In the genomic region with DNA sequence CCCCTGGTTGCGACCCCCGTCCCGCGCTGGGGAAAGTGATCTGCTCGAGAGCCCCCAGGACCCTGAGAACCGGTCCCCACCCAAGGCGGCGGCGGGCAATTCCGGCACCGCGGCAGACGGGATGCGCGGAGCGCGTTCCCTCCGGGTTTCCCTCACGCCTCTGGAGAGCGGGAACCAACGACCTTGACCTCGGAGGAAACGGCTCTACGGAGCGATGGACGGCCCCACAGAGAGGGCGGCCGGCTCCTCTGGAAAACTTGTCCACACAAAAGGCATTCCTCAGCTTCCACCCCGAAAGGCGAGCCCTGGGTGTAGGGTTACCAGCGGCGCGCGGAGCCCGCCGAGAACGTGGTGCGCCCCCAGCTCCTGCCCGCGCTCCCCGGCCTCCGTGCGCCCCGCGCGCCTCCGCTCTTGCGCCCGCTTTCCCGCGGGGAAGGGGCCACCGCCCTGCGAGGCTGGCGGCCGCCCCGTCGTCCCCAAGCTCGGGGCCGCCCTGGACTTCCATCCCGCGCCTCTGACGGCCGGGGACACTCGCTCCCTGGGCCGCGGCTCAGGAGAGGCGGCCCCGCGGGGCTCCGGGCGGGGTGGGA, we compare ENCODE assay signal across 9 cellular contexts. TPM values are rescaled to one million over a fixed set of nuclear protein-coding genes. Genes with fewer than 3 reads are reported as not detected.
A peak's percentile ranks its signal among the peaks of the same experiment; 100 is the strongest.
DNase-seq lines count a peak whose midpoint lies in the region; TF ChIP-seq lines count a peak whose summit lies in the region.
"Had no signal": no experiment of that assay in that cellular context is flagged by ENCODE, and none has a peak within 500 bp of the region (broad histone marks: within the 10 kb centered on the region; RNA-seq: fewer than 3 reads in every experiment).

No MANE protein-coding gene starts in this region.

- peak overlapping the region; percentile 79 for H2AFZ ChIP-seq in neuronal stem cell (ENCODE audit: low read length)

- H3K4me1 ChIP-seq in SJSA1 (replicated peaks) (peaks cover 18% of the 10 kb centered on the region), neuronal stem cell (ENCODE audit: control insufficient read depth in 2 of 2, insufficient read depth in 1 of 2, low read depth in 1 of 2, low read length in 2 of 2) (peaks cover 8 to 12% of the 10 kb centered on the region in 2 donors)

- H3K4ac ChIP-seq in neuronal stem cell (ENCODE audit: low read length) = no peak overlapping the region

- H2BK15ac ChIP-seq in neuronal stem cell (ENCODE audit: low read length) = peak overlapping the region; percentile 98

- peak overlapping the region; percentile 97 for H3K18ac ChIP-seq in neuronal stem cell (ENCODE audit: low read length)

- CTCF ChIA-PET in GM10248 (lab: Yijun Ruan, JAX) = interaction anchor here (1.8 to 2.7 kb wide), 2 partner anchors 9 to 30 kb away, joined by 7 to 8 read pairs; no protein-coding TSS in a partner anchor

- no peaks in the 10 kb centered on the region for H3K79me1 ChIP-seq in neuronal stem cell (ENCODE audit: low read depth, low read length)

- peak overlapping the region; percentile 65 for H3K27ac ChIP-seq in SJSA1
- H3K27ac ChIP-seq in neuronal stem cell (replicated peaks; ENCODE audit: low read length) = no peak overlapping the region
- H3K27ac ChIP-seq: 22Rv1 had no signal

- H4K91ac ChIP-seq in neuronal stem cell (ENCODE audit: low read depth, low read length, poor library complexity) = no peak overlapping the region

- H3K4me3 ChIP-seq in SJSA1 (peak overlapping the region; percentile 73), neuronal stem cell (ENCODE audit: low read length in 2 of 2) (peak overlapping the region; percentile 41 to 86)

- POLR2A ChIA-PET in GM10248 (lab: Yijun Ruan, JAX) = no interaction called here

- no peak for TF ChIP-seq CTCF in GM10248 (IDR thresholded peaks at IDR 0.05; ENCODE audit: control extremely low read depth, extremely low read depth, low read depth, missing control alignments)

- H2BK12ac ChIP-seq in neuronal stem cell (ENCODE audit: low read length) = no peak overlapping the region

- peak overlapping the region; percentile 81 for H3K4me2 ChIP-seq in neuronal stem cell (ENCODE audit: insufficient read depth, low read length, poor library complexity, severe bottlenecking)

- H3K14ac ChIP-seq in neuronal stem cell (ENCODE audit: low read length) = peak overlapping the region; percentile 23

- H3K27me3 ChIP-seq in SJSA1 (replicated peaks) (no peaks in the 10 kb centered on the region), neuronal stem cell (ENCODE audit: control insufficient read depth in 3 of 3, insufficient read depth in 3 of 3, low read depth in 1 of 3, low read length in 3 of 3) (peaks cover 0 to 42% (median 8%) of the 10 kb centered on the region in 3 experiments)

- peak overlapping the region; percentile 39 for H2BK120ac ChIP-seq in neuronal stem cell (ENCODE audit: low read depth, low read length)

- peak overlapping the region; percentile 25 for H3K23ac ChIP-seq in neuronal stem cell (ENCODE audit: low read depth, low read length, poor library complexity)

- peak; percentile 69 for DNase-seq in DMS 273 (lab: John Stamatoyannopoulos, UW; ENCODE audit: unreplicated experiment)
- DNase-seq in DMS 273 treated with DMSO at 0.1 percent for 48 hours (lab: John Stamatoyannopoulos, UW) = no peak
- DNase-seq in SJSA1 (ENCODE audit: low read depth in 1 of 2, low spot score in 2 of 2) = peak; percentile 56 to 69
- DNase-seq in foreskin melanocyte = peak; percentile 25
- DNase-seq in neuronal stem cell (ENCODE audit: low spot score) = peak; percentile 68
- no peak for DNase-seq in GM10248 (ENCODE audit: extremely low spot score)
- DNase-seq in LoVo (ENCODE audit: low spot score) = no peak
- DNase-seq in GM19240 (ENCODE audit: insufficient read length, low spot score) = no peak

- H4K8ac ChIP-seq in neuronal stem cell (ENCODE audit: low read depth, low read length) = no peak overlapping the region

- peak overlapping the region; percentile 92 for H3K9ac ChIP-seq in neuronal stem cell (ENCODE audit: low read depth, low read length, poor library complexity)

- no peak overlapping the region for H2BK5ac ChIP-seq in neuronal stem cell (ENCODE audit: low read length)

- no CpG with 5 or more reads among the region's 71 CpGs for WGBS in neuronal stem cell (ENCODE audit: extremely low coverage in 2 of 2, insufficient read length in 2 of 2, insufficient replicate concordance in 1 of 2), 2 donors

- H2AK5ac ChIP-seq in neuronal stem cell (ENCODE audit: low read depth, low read length) = peak overlapping the region; percentile 60

- peaks cover 8% of the 10 kb centered on the region for H3K36me3 ChIP-seq in SJSA1
- no peaks in the 10 kb centered on the region for H3K36me3 ChIP-seq in neuronal stem cell (replicated peaks in 1 of 2; ENCODE audit: control insufficient read depth in 2 of 2, insufficient read depth in 2 of 2, low read length in 2 of 2)

- H3K9me3 ChIP-seq in SJSA1 (replicated peaks) = no peaks in the 10 kb centered on the region
- peaks cover 0 to 4% of the 10 kb centered on the region in 2 donors for H3K9me3 ChIP-seq in neuronal stem cell (replicated peaks in 1 of 2; ENCODE audit: control insufficient read depth in 2 of 2, insufficient read depth in 1 of 2, low read depth in 1 of 2, low read length in 2 of 2)

RNA-seq across cellular contexts. Expression of gene KIAA1614, which starts 0.4 kb away (rescaled TPM):
- total RNA-seq in SJSA1 (2014; rRNA removed; shearing (Covaris generic)) = 5.9 and 14.2 TPM in 2 replicates
- polyA plus RNA-seq in neuronal stem cell (2013, experiment 1 of 2) = 3.4 TPM
- polyA plus RNA-seq in neuronal stem cell (2013, experiment 2 of 2) = 3.7 TPM

Comparison
In these comparisons a context has a peak if more than half of its experiments do, and no peak if none do; other contexts are left out.
1. DNase-seq: peak in DMS 273 (single experiment), SJSA1 (2 of 2), foreskin melanocyte (single experiment) and neuronal stem cell (single experiment); none in DMS 273 treated with DMSO at 0.1 percent for 48 hours (single experiment), GM10248 (single experiment), LoVo (single experiment) and GM19240 (single experiment).